Comparison of ENCODE assay signal across 8 cellular contexts in the genomic region with DNA sequence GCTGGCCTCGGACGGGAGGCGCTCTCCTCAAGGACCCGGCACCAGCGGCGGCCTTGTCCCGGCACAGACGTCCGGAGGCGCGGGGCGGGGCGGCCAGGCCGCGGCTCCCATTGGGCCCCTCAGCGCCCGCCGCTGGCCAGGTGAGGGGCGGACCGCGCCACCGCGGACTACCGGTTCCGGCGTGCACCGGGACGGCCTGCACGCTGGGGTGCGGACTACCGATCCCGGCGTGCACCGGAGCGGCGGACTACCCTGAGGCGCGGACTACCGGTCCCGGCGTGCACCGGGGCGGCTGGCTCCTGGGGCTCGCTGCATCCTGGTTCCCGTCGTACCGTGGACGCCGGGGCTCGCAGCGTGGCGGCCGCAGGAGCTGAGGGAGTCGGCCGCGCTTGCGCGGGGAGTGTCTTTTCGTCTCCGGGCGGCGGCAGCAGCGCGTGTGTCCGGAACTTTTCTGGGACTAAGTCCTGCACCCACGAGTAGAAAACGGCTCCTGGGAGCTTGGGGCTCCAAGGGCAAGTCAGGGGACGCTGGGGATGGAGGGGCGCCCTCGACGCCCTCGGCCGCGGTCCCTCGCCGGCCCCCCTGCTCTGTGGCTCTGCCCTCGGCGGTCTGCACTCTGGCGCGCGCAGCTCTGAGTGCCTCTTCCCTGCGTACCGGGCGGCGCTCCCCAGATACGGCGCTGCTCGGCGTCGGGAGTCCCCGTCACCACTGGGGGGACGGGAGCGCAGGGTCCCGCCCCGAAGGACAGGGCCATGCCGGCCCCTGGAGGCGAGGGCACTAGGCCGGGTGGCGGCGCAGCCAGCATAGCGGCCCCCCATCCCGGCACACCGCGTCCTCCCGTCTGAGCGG. TPM values are rescaled to one million over a fixed set of nuclear protein-coding genes. Genes with fewer than 3 reads are reported as not detected.
DNase-seq lines count a peak whose midpoint lies in the region; ATAC-seq and TF ChIP-seq lines count a peak whose summit lies in the region.

A gene (minus strand): TSS at position 86 of the 849 bp plus-strand sequence. CDS start 206 bp downstream, outside the sequence.

- intact Hi-C loops in heart left ventricle (cut with DNase I) (loop anchor here in 8 of 10 donors (1.0 to 10.0 kb wide), 4 partner anchors 14 to 61 kb away; a partner anchor contains a TSS), posterior vena cava (cut with DNase I) (no loop called here), upper lobe of right lung (cut with DNase I) (no loop called here)

- peak in 1 of 2 donors; percentile 81 for TF ChIP-seq POLR2A in heart left ventricle (IDR thresholded peaks at IDR 0.05)

- H3K4me3 ChIP-seq in GM12875 (ENCODE audit: low read depth, low read length) (peak within 1 kb of the TSS; percentile 74), heart left ventricle (peak within 1 kb of the TSS; percentile 55 to 99 (median 84)), upper lobe of right lung (peak within 1 kb of the TSS; percentile 93)

- H3K4me1 ChIP-seq in heart left ventricle: peaks cover 0 to 49% (median 23%) of the 10 kb centered on the region in 12 donors
- peaks cover 8% of the 10 kb centered on the region for H3K4me1 ChIP-seq in upper lobe of right lung

- ATAC-seq in HG02798 (IDR thresholded peaks at IDR 0.05; ENCODE audit: poor library complexity, unreplicated experiment): peak; percentile 93
- peak; percentile 96 to 98 (median 97) for ATAC-seq in heart left ventricle
- ATAC-seq in upper lobe of right lung: peak; percentile 97

- H3K27me3 ChIP-seq in heart left ventricle (no peaks in the 10 kb centered on the region), upper lobe of right lung (no peaks in the 10 kb centered on the region)

- H3K27ac ChIP-seq in adipose tissue (ENCODE audit: low read depth, low read length) (peak within 1 kb of the TSS; percentile 42), heart left ventricle (peak within 1 kb of the TSS; percentile 26 to 94 (median 88)), upper lobe of right lung (peak within 1 kb of the TSS; percentile 85)

- DNase-seq in NCI-H1417 treated with DMSO at 0.1 percent for 48 hours (lab: John Stamatoyannopoulos, UW): peak; percentile 46
- DNase-seq in T follicular helper cell (ENCODE audit: low read depth): peak; percentile 84
- DNase-seq in heart left ventricle: peak; percentile 96 to 98 (median 97)
- peak; percentile 99 for DNase-seq in posterior vena cava (ENCODE audit: low spot score)
- DNase-seq in upper lobe of right lung: peak; percentile 99

- WGBS in adipose tissue, 3 donors: 0 to 1% (median 0%) methylated on average over 81 to 106 of the region's 106 CpGs
- WGBS in heart left ventricle, 4 donors: 0% methylated on average over 26 to 106 of the region's 106 CpGs

- H3K9me3 ChIP-seq in heart left ventricle: no peaks in the 10 kb centered on the region
- H3K9me3 ChIP-seq in upper lobe of right lung: no peaks in the 10 kb centered on the region

- peaks cover 0 to 6% (median 0%) of the 10 kb centered on the region in 9 donors for H3K36me3 ChIP-seq in heart left ventricle
- H3K36me3 ChIP-seq in upper lobe of right lung: no peaks in the 10 kb centered on the region

- peak; percentile 34; the same call in 1 of the 2 replicates for TF ChIP-seq CTCF in GM12875 (IDR thresholded peaks at IDR 0.05; ENCODE audit: borderline replicate concordance, insufficient read depth, low read depth, low read length)
- peak in 4 of 12 donors; percentile 3 to 31 (median 22) for TF ChIP-seq CTCF in heart left ventricle (IDR thresholded peaks at IDR 0.05)
- TF ChIP-seq CTCF in upper lobe of right lung (IDR thresholded peaks at IDR 0.05): no peak

RNA-seq across cellular contexts. Expression of the gene that starts here (rescaled TPM):
- polyA plus RNA-seq in adipose tissue (10 to 100 TPM; 14.2 to 45.8 (median 19.9) TPM), heart left ventricle (10 to 100 TPM; 22.1 to 47.4 TPM)
- total RNA-seq in heart left ventricle (10 to 100 TPM; 35.0 to 54.7 (median 43.4) TPM), posterior vena cava (10 to 100 TPM; 22.0 to 25.7 TPM), upper lobe of right lung (39.5 TPM)

Comparison
In these comparisons a context has a peak if more than half of its experiments do, and no peak if none do; other contexts are left out.
1. Peak in every context shown above with its lines: DNase-seq, ATAC-seq, H3K4me3 ChIP-seq and H3K27ac ChIP-seq.
2. DNase-seq: peak in every context shown above with its lines; median percentile 99 in posterior vena cava; 99 in upper lobe of right lung; 97 in heart left ventricle; 84 in T follicular helper cell; 46 in NCI-H1417 treated with DMSO at 0.1 percent for 48 hours.
3. intact Hi-C loops: an anchor here in heart left ventricle (1.0 to 10.0 kb wide); none called in posterior vena cava and upper lobe of right lung.